In genomic region chr10:42367532-42368230, GRCh38 we compare ENCODE assay signal across 9 cellular contexts.
DNase-seq lines count a peak whose midpoint lies in the region; ATAC-seq, FAIRE-seq and TF ChIP-seq lines count a peak whose summit lies in the region.
"Had no signal": no experiment of that assay in that cellular context is flagged by ENCODE, and none has a peak within 500 bp of the region (broad histone marks: within the 10 kb centered on the region; RNA-seq: fewer than 3 reads in every experiment).

No MANE protein-coding gene starts in this region.

- TF ChIP-seq EP300 in GM12878 (IDR thresholded peaks at IDR 0.05; ENCODE audit: borderline replicate concordance in 1 of 2, control insufficient read depth in 1 of 2, low read depth in 2 of 2, low read length in 2 of 2) (no peak), sigmoid colon (IDR thresholded peaks at IDR 0.05) (no peak)

- RAD21 ChIA-PET in GM12878 (lab: Charles Lee; ENCODE audit: unreplicated experiment) = no interaction called here

- SMC1A ChIA-PET in GM12878 (lab: Charles Lee; ENCODE audit: uncharacterized antibody, unreplicated experiment) = no interaction called here

- H3K9me2 ChIP-seq in GM23248 (ENCODE audit: insufficient read depth) = no peaks in the 10 kb centered on the region

- peak; percentile 95 for DNase-seq in DMS114 treated with DMSO at 0.1 percent for 48 hours (lab: John Stamatoyannopoulos, UW; ENCODE audit: unreplicated experiment)
- DNase-seq in GM23248 = peak; percentile 39
- peak; percentile 9 for DNase-seq in NCI-H1930 (lab: John Stamatoyannopoulos, UW)
- DNase-seq in GM12878 (ENCODE audit: low read depth, low spot score) = peak; percentile 15
- DNase-seq in hypothalamus (lab: John Stamatoyannopoulos, UW) = peak; percentile 2 to 95 (median 77)
- peak; percentile 84 for DNase-seq in sigmoid colon
- DNase-seq in NOMO-1 treated with dmso at 0.1 percent for 144 hours (lab: John Stamatoyannopoulos, UW; ENCODE audit: unreplicated experiment) = no peak

- 0 out of 2 replicates have a peak overlapping the region, but pooled peaks have one; percentile 19 for H2AFZ ChIP-seq in GM23248
- H2AFZ ChIP-seq in GM12878 (ENCODE audit: control insufficient read depth, low read depth, low read length) = peak overlapping the region; percentile 19

- no peaks in the 10 kb centered on the region for H3K4me1 ChIP-seq in GM23248 (ENCODE audit: insufficient read depth)
- H3K4me1 ChIP-seq in GM12878 (ENCODE audit: control insufficient read depth, insufficient read depth, low read length) = no peaks in the 10 kb centered on the region
- H3K4me1 ChIP-seq in sigmoid colon = peaks cover 0 to 7% (median 0%) of the 10 kb centered on the region in 4 donors

- intact Hi-C loops in GM12878 (cut with micrococcal nuclease; ENCODE audit: unreplicated experiment) = no loop called here
- intact Hi-C loops in sigmoid colon (cut with DNase I) = no loop called here

- peak; percentile 98 for ATAC-seq in GM12878
- no peak for ATAC-seq in GM18505 (IDR thresholded peaks at IDR 0.05; ENCODE audit: unreplicated experiment)
- ATAC-seq: stimulated activated naive CD8-positive, alpha-beta T cell treated with anti-CD3 and anti-CD28 coated beads, Interleukin-15, amount 100 ng/mL, for 72 hours had no signal

- no peaks in the 10 kb centered on the region for H3F3A ChIP-seq in GM23248 (ENCODE audit: insufficient read depth)

- H3K4me3 ChIP-seq in GM23248 (peak overlapping the region; percentile 32; the same call in 1 of the 2 replicates), GM12878 (peak overlapping the region; percentile 64), sigmoid colon (peak overlapping the region; percentile 27 to 73 (median 66))

- TF ChIP-seq POLR2A in GM12878 (IDR thresholded peaks at IDR 0.05; ENCODE audit: low read depth, low read length) (peak; percentile 48; the same call in 1 of the 2 replicates), sigmoid colon (IDR thresholded peaks at IDR 0.05) (no peak), GM18505 (IDR thresholded peaks at IDR 0.05; ENCODE audit: borderline replicate concordance, extremely low read depth, insufficient read depth, insufficient read length) (no peak)

- CTCF ChIA-PET in GM12878 (lab: Yijun Ruan, JAX) = no interaction called here

- H3K4me2 ChIP-seq in GM23248 (ENCODE audit: unreplicated experiment) (no peak overlapping the region), GM12878 (ENCODE audit: control insufficient read depth, insufficient read depth) (0 out of 2 replicates have a peak overlapping the region, but pooled peaks have one; percentile 1)

- H3K36me3 ChIP-seq in GM23248 (ENCODE audit: low read depth) = no peaks in the 10 kb centered on the region
- H3K36me3 ChIP-seq in GM12878 (ENCODE audit: control insufficient read depth in 2 of 2, insufficient read depth in 2 of 2, low read length in 1 of 2) = no peaks in the 10 kb centered on the region
- no peaks in the 10 kb centered on the region for H3K36me3 ChIP-seq in sigmoid colon

- POLR2A ChIA-PET in GM12878 (lab: Charles Lee) = interaction anchor here (0.9 kb wide), 1 partner anchor 60 kb away, joined by 3 read pairs; no protein-coding TSS in a partner anchor

- H3K9me3 ChIP-seq in GM23248 (ENCODE audit: low read depth) (no peaks in the 10 kb centered on the region), GM12878 (replicated peaks; ENCODE audit: control insufficient read depth, insufficient read depth, low read length) (no peaks in the 10 kb centered on the region; the same call in 2 of the 3 replicates), sigmoid colon (peaks cover 0 to 9% (median 0%) of the 10 kb centered on the region in 4 donors)

- no TSS peak for BruUV-seq in GM12878 (replicated peaks; lab: Mats Ljungman, UMichigan)

- H3K79me2 ChIP-seq in GM23248 (ENCODE audit: insufficient read depth) = no peaks in the 10 kb centered on the region
- no peaks in the 10 kb centered on the region for H3K79me2 ChIP-seq in GM12878 (ENCODE audit: control insufficient read depth, insufficient read depth, low read length)

- 8 to 9% methylated on average over 31 to 33 of the region's 33 CpGs for WGBS in GM23248 (ENCODE audit: low coverage in 1 of 2, low lambda C conversion rate in 2 of 2, missing lambda C conversion rate in 2 of 2), 2 experiments
- 49% methylated on average over 31 of the region's 33 CpGs for WGBS in GM12878 (ENCODE audit: insufficient coverage, insufficient replicate concordance, low lambda C conversion rate, missing lambda C conversion rate)
- WGBS in sigmoid colon, 2 donors = 9 to 26% methylated on average over 33 of the region's 33 CpGs

- FAIRE-seq in GM12878 (lab: Jason Lieb, UNC) = no peak

- H3K27ac ChIP-seq in GM23248 (no peak overlapping the region), GM12878 (ENCODE audit: control insufficient read depth, insufficient read depth) (no peak overlapping the region), sigmoid colon (peak overlapping the region in 3 of 4 donors; percentile 48 to 71 (median 62))

- H4K20me1 ChIP-seq in GM23248 (ENCODE audit: insufficient read depth) (no peaks in the 10 kb centered on the region), GM12878 (ENCODE audit: control insufficient read depth, insufficient read depth) (no peaks in the 10 kb centered on the region)

- TF ChIP-seq CTCF in GM12878 (IDR thresholded peaks at IDR 0.05 in 2 of 3, conservative IDR thresholded peaks at IDR 0.05 in 1 of 3; ENCODE audit: control insufficient read depth in 2 of 3, extremely low read depth in 1 of 3, insufficient read depth in 1 of 3, low read depth in 3 of 3, low read length in 3 of 3) (no peak), sigmoid colon (IDR thresholded peaks at IDR 0.05) (no peak)

- in situ Hi-C loops in GM23248 (cut with MboI) = no loop called here
- in situ Hi-C loops in GM12878 (cut with MboI) = no loop called here

- H3K27me3 ChIP-seq in GM23248 (replicated peaks; ENCODE audit: insufficient read depth) (no peaks in the 10 kb centered on the region), GM12878 (replicated peaks in 1 of 2; ENCODE audit: control insufficient read depth in 2 of 2, insufficient read depth in 2 of 2, low read length in 1 of 2) (no peaks in the 10 kb centered on the region), sigmoid colon (no peaks in the 10 kb centered on the region)

- H3K9ac ChIP-seq in GM23248 (no peak overlapping the region), GM12878 (ENCODE audit: control insufficient read depth, insufficient read depth, low read length) (peak overlapping the region; percentile 56; the same call in 1 of the 2 replicates)

- no peak for TF ChIP-seq RAD21 in GM12878 (IDR thresholded peaks at IDR 0.05; ENCODE audit: insufficient read depth, low read depth, low read length)

TF ChIP-seq in GM12878, 131 proteins besides CTCF, POLR2A, EP300 and RAD21:
- TF ChIP-seq E2F4 (IDR thresholded peaks at IDR 0.05; ENCODE audit: low read depth, low read length) (peak; percentile 42; the same call in 1 of the 2 replicates), BCL11A (IDR thresholded peaks at IDR 0.05; ENCODE audit: low read depth, low read length) (no peak), PBX3 (IDR thresholded peaks at IDR 0.05; ENCODE audit: insufficient replicate concordance, low read depth, low read length) (peak; percentile 96), CHD2 (IDR thresholded peaks at IDR 0.05; ENCODE audit: borderline replicate concordance, low read depth, low read length) (0 out of 2 replicates have a peak, but pooled peaks have one; percentile 55), SRF (IDR thresholded peaks at IDR 0.05; ENCODE audit: low read depth in 2 of 2, low read length in 2 of 2) (no peak), PKNOX1 (IDR thresholded peaks at IDR 0.05) (peak; percentile 96), DPF2 (IDR thresholded peaks at IDR 0.05) (peak; percentile 60; the same call in 1 of the 2 replicates), TAF1 (IDR thresholded peaks at IDR 0.05; ENCODE audit: borderline replicate concordance, low read depth, low read length) (peak; percentile 27; the same call in 1 of the 2 replicates), ATF3 (IDR thresholded peaks at IDR 0.05; ENCODE audit: borderline replicate concordance, extremely low read depth, low read depth, low read length) (no peak), SP1 (IDR thresholded peaks at IDR 0.05; ENCODE audit: low read depth, low read length) (peak; percentile 91), CREB1 (IDR thresholded peaks at IDR 0.05; ENCODE audit: low read depth) (0 out of 2 replicates have a peak, but pooled peaks have one; percentile 20), FOS (IDR thresholded peaks at IDR 0.05; ENCODE audit: borderline replicate concordance, extremely low read depth, insufficient read length) (peak; percentile 37)

Comparison
In these comparisons a context has a peak if more than half of its experiments do, and no peak if none do; other contexts are left out.
1. H3K27ac ChIP-seq: peak in sigmoid colon (3 of 4); none in GM23248 (single experiment) and GM12878 (single experiment).
2. Peak in every context shown above with its lines, with median percentiles within 50 percentile points of each other: H3K4me3 ChIP-seq.